Comparison of ENCODE assay signal across 8 cellular contexts in genomic region chr14:64823305-64823985, GRCh38. TPM values are rescaled to one million over a fixed set of nuclear protein-coding genes. Genes with fewer than 3 reads are reported as not detected.
A peak's percentile ranks its signal among the peaks of the same experiment; 100 is the strongest.
DNase-seq lines count a peak whose midpoint lies in the region; ATAC-seq lines count a peak whose summit lies in the region.

No MANE protein-coding gene starts in this region.

- no peak overlapping the region for H3K27ac Mint-ChIP-seq in activated CD4-positive, alpha-beta memory T cell treated with anti-CD3 and anti-CD28 coated beads, Interleukin-2, amount 10 ng/mL, durations not matched to agents 7 days and 5 days
- no peak overlapping the region for H3K27ac Mint-ChIP-seq in memory B cell

- H3K36me3 Mint-ChIP-seq in activated CD4-positive, alpha-beta memory T cell treated with anti-CD3 and anti-CD28 coated beads, Interleukin-2, amount 10 ng/mL, durations not matched to agents 7 days and 5 days (ENCODE audit: low read depth): no peaks in the 10 kb centered on the region
- no peaks in the 10 kb centered on the region for H3K36me3 Mint-ChIP-seq in memory B cell

- ATAC-seq in HG03066 (IDR thresholded peaks at IDR 0.05; ENCODE audit: low read depth, unreplicated experiment) (peak; percentile 66), memory B cell (ENCODE audit: low read depth) (peak; percentile 89), HG03378 (IDR thresholded peaks at IDR 0.05; ENCODE audit: unreplicated experiment) (no peak)

- DNase-seq in ELF-1 (ENCODE audit: low read depth, low spot score): peak; percentile 84
- peak; percentile 17 for DNase-seq in NCI-H748 treated with DMSO at 0.1 percent for 48 hours (lab: John Stamatoyannopoulos, UW)
- peak; percentile 69 for DNase-seq in activated CD4-positive, alpha-beta memory T cell treated with anti-CD3 and anti-CD28 coated beads, Interleukin-2, amount 10 ng/mL, durations not matched to agents 7 days and 5 days
- DNase-seq in ecto neural progenitor cell (ENCODE audit: low spot score): peak; percentile 86
- peak; percentile 46 to 47 for DNase-seq in memory B cell (ENCODE audit: low spot score in 2 of 2)
- peak; percentile 39 for DNase-seq in stimulated activated CD8-positive, alpha-beta memory T cell treated with anti-CD3 and anti-CD28 coated beads, Interleukin-15, amount 100 ng/mL, for 24 hours (ENCODE audit: low read depth)

- no peak overlapping the region for H3K4me3 Mint-ChIP-seq in activated CD4-positive, alpha-beta memory T cell treated with anti-CD3 and anti-CD28 coated beads, Interleukin-2, amount 10 ng/mL, durations not matched to agents 7 days and 5 days
- peak overlapping the region; percentile 35 for H3K4me3 Mint-ChIP-seq in memory B cell

- CTCF ChIA-PET in activated CD4-positive, alpha-beta memory T cell treated with anti-CD3 and anti-CD28 coated beads, Interleukin-2, amount 10 ng/mL, durations not matched to agents 7 days and 5 days (lab: Charles Lee): interaction anchor here (0.7 to 3.3 kb wide), 30 partner anchors 10 to 279 kb away, joined by 3 to 77 read pairs (median 5); partner anchors contain the start of genes FNTB and SPTB

- POLR2A ChIA-PET in activated CD4-positive, alpha-beta memory T cell treated with anti-CD3 and anti-CD28 coated beads, Interleukin-2, amount 10 ng/mL, durations not matched to agents 7 days and 5 days (lab: Charles Lee): interaction anchor here (1.0 to 1.6 kb wide), 2 partner anchors 8 to 68 kb away, joined by 3 read pairs; no protein-coding TSS in a partner anchor

- peaks cover 48% of the 10 kb centered on the region for H3K27me3 Mint-ChIP-seq in activated CD4-positive, alpha-beta memory T cell treated with anti-CD3 and anti-CD28 coated beads, Interleukin-2, amount 10 ng/mL, durations not matched to agents 7 days and 5 days
- peaks cover 25% of the 10 kb centered on the region for H3K27me3 Mint-ChIP-seq in memory B cell

- H3K4me1 Mint-ChIP-seq in activated CD4-positive, alpha-beta memory T cell treated with anti-CD3 and anti-CD28 coated beads, Interleukin-2, amount 10 ng/mL, durations not matched to agents 7 days and 5 days: peaks cover 5% of the 10 kb centered on the region
- H3K4me1 Mint-ChIP-seq in memory B cell: peaks cover 3% of the 10 kb centered on the region

- no peaks in the 10 kb centered on the region for H3K9me3 Mint-ChIP-seq in activated CD4-positive, alpha-beta memory T cell treated with anti-CD3 and anti-CD28 coated beads, Interleukin-2, amount 10 ng/mL, durations not matched to agents 7 days and 5 days
- H3K9me3 Mint-ChIP-seq in memory B cell: no peaks in the 10 kb centered on the region

RNA-seq across cellular contexts. Expression of gene SPTB, which starts 56.3 kb away (rescaled TPM):
- total RNA-seq in activated CD4-positive, alpha-beta memory T cell treated with anti-CD3 and anti-CD28 coated beads, Interleukin-2, amount 10 ng/mL, durations not matched to agents 7 days and 5 days: under 1 TPM; 0.08 to 0.10 TPM

Comparison
In these comparisons a context has a peak if more than half of its experiments do, and no peak if none do; other contexts are left out.
1. DNase-seq: peak in every context shown above with its lines; median percentile 86 in ecto neural progenitor cell; 84 in ELF-1; 69 in activated CD4-positive, alpha-beta memory T cell treated with anti-CD3 and anti-CD28 coated beads, Interleukin-2, amount 10 ng/mL, durations not matched to agents 7 days and 5 days; 46 in memory B cell; 39 in stimulated activated CD8-positive, alpha-beta memory T cell treated with anti-CD3 and anti-CD28 coated beads, Interleukin-15, amount 100 ng/mL, for 24 hours; 17 in NCI-H748 treated with DMSO at 0.1 percent for 48 hours.